Comparison of ENCODE assay signal across 2 cellular contexts in the genomic region with DNA sequence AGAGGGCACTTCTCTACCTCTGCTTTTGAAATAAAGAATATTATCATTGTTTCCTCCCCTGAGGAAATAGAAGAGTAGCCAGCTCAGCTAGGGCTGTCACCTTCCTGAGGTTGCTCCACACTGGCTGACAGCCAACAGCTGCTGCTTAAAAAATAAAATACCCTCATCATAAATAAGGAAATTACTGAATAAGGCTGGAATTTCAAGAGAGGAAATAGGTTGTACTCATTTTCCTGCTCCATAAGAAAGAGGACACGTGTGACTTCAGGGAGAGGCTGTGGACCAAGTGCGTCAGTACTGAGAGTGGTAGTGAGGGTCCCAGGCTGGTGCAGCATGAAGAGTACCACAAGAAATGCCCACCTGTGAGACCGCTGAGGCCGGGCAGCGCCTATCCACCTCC.
TF ChIP-seq lines count a peak whose summit lies in the region.

No MANE protein-coding gene starts in this region.

TF ChIP-seq in liver, 16 proteins besides CTCF, POLR2A, EP300 and RAD21:
- TF ChIP-seq FOXA1 (IDR thresholded peaks at IDR 0.05) = no peak
- no peak for TF ChIP-seq TAF1 (conservative IDR thresholded peaks at IDR 0.05)
- TF ChIP-seq SP1 (IDR thresholded peaks at IDR 0.05) = peak; percentile 13
- no peak for TF ChIP-seq HNF4A (conservative IDR thresholded peaks at IDR 0.05)
- TF ChIP-seq RXRA (IDR thresholded peaks at IDR 0.05) = no peak

TF ChIP-seq in HepG2, 621 proteins besides CTCF, POLR2A, EP300 and RAD21:
- no peak for TF ChIP-seq FOXP4 (CRISPR knock-in tag; IDR thresholded peaks at IDR 0.05)
- TF ChIP-seq KLF6 (CRISPR knock-in tag; IDR thresholded peaks at IDR 0.05) = no peak
- no peak for TF ChIP-seq ZFP1 (CRISPR knock-in tag; IDR thresholded peaks at IDR 0.05)
- TF ChIP-seq MNT (IDR thresholded peaks at IDR 0.05) = no peak
- no peak for TF ChIP-seq SNAPC5 (CRISPR knock-in tag; IDR thresholded peaks at IDR 0.05; ENCODE audit: borderline replicate concordance)
- no peak for TF ChIP-seq ZNF34 (CRISPR knock-in tag; IDR thresholded peaks at IDR 0.05; ENCODE audit: borderline replicate concordance)
- no peak for TF ChIP-seq ZFP91 (CRISPR knock-in tag; IDR thresholded peaks at IDR 0.05; ENCODE audit: borderline replicate concordance)
- TF ChIP-seq ZNF678 (CRISPR knock-in tag; IDR thresholded peaks at IDR 0.05) = no peak
- no peak for TF ChIP-seq ETV5 (CRISPR knock-in tag; IDR thresholded peaks at IDR 0.05; ENCODE audit: borderline replicate concordance)
- no peak for TF ChIP-seq CSRNP1 (CRISPR knock-in tag; IDR thresholded peaks at IDR 0.05)
- TF ChIP-seq PAWR (CRISPR knock-in tag; IDR thresholded peaks at IDR 0.05; ENCODE audit: borderline replicate concordance) = no peak
- TF ChIP-seq ZNF30 (CRISPR knock-in tag; IDR thresholded peaks at IDR 0.05) = no peak
